In genomic region chr17:39151680-39152058, GRCh38 we compare ENCODE assay signal across 11 cellular contexts. TPM values are rescaled to one million over a fixed set of nuclear protein-coding genes. Genes with fewer than 3 reads are reported as not detected.
DNase-seq lines count a peak whose midpoint lies in the region; ATAC-seq and TF ChIP-seq lines count a peak whose summit lies in the region.
"Had no signal": no experiment of that assay in that cellular context is flagged by ENCODE, and none has a peak within 500 bp of the region (broad histone marks: within the 10 kb centered on the region; RNA-seq: fewer than 3 reads in every experiment).

No MANE protein-coding gene starts in this region.

- no peak overlapping the region for H2BK5ac ChIP-seq in mesendoderm (ENCODE audit: low read length)

- H3K9ac ChIP-seq in mesendoderm (ENCODE audit: low read length), result peak overlapping the region; percentile 49

- H3K9me3 ChIP-seq in heart right ventricle, result no peaks in the 10 kb centered on the region

- H3K23ac ChIP-seq in mesendoderm (ENCODE audit: low read length), result no peak overlapping the region

- H3K4me1 ChIP-seq in heart right ventricle, result peaks cover 3 to 40% (median 14%) of the 10 kb centered on the region in 9 donors
- peaks cover 2% of the 10 kb centered on the region for H3K4me1 ChIP-seq in mesendoderm (ENCODE audit: control insufficient read depth, low read depth, low read length)

- H3K79me1 ChIP-seq in mesendoderm (ENCODE audit: low read length), result no peaks in the 10 kb centered on the region

- H4K8ac ChIP-seq in mesendoderm (ENCODE audit: low read depth, low read length), result no peak overlapping the region

- H2AK5ac ChIP-seq in mesendoderm (ENCODE audit: low read length), result no peak overlapping the region

- H3K79me2 ChIP-seq in mesendoderm (ENCODE audit: control insufficient read depth, insufficient read depth, low read length), result no peaks in the 10 kb centered on the region

- H3K4me2 ChIP-seq in mesendoderm (ENCODE audit: low read length), result peak overlapping the region; percentile 67

- DNase-seq in heart right ventricle (peak in 1 of 2 donors; percentile 37), cardiac septum (ENCODE audit: low spot score) (no peak), mesendoderm (no peak), type B pancreatic cell (ENCODE audit: extremely low spot score, unreplicated experiment) (no peak), NCI-H510A (lab: John Stamatoyannopoulos, UW) (no peak), GM13976 (ENCODE audit: low spot score) (no peak), DMS153 treated with DMSO at 0.1 percent for 48 hours (lab: John Stamatoyannopoulos, UW; ENCODE audit: unreplicated experiment) (no peak)
- DNase-seq: NCI-H1694 had no signal

- H3K27ac Mint-ChIP-seq in brain, result peak overlapping the region in 3 of 5 experiments; percentile 92 to 96 (median 96)
- no peak overlapping the region for H3K27ac Mint-ChIP-seq in type B pancreatic cell

- H3K18ac ChIP-seq in mesendoderm (ENCODE audit: low read length), result no peak overlapping the region

- H3K27ac ChIP-seq in heart right ventricle, result peak overlapping the region; percentile 24 to 97 (median 82)
- H3K27ac ChIP-seq in mesendoderm (ENCODE audit: low read depth, low read length), result no peak overlapping the region

- H3K4ac ChIP-seq in mesendoderm (ENCODE audit: low read depth, low read length), result no peak overlapping the region

- intact Hi-C loops in heart right ventricle (cut with DNase I) (loop anchor here (1.0 to 10.0 kb wide), 13 partner anchors 54 to 281 kb away; partner anchors contain the start of genes LASP1 (in 4 of the 10) and FBXO47 (in 1 of the 10)), cardiac septum (cut with DNase I) (loop anchor here (1.0 to 10.0 kb wide), 6 partner anchors 95 to 417 kb away; partner anchors contain the start of genes CISD3 and FBXO47)

- H3K4me3 Mint-ChIP-seq in brain, result peak overlapping the region; percentile 94 to 99 (median 94)
- peak overlapping the region; percentile 98 for H3K4me3 Mint-ChIP-seq in type B pancreatic cell

- peak overlapping the region; percentile 71 for H3K56ac ChIP-seq in mesendoderm (ENCODE audit: low read length)

- no peak overlapping the region for H4K5ac ChIP-seq in mesendoderm (ENCODE audit: low read length)

- no peaks in the 10 kb centered on the region for H3K36me3 Mint-ChIP-seq in brain
- H3K36me3 Mint-ChIP-seq in type B pancreatic cell, result peaks cover 6% of the 10 kb centered on the region

- peaks cover 0 to 19% (median 2%) of the 10 kb centered on the region in 5 experiments for H3K9me3 Mint-ChIP-seq in brain
- no peaks in the 10 kb centered on the region for H3K9me3 Mint-ChIP-seq in type B pancreatic cell

- H3K4me1 Mint-ChIP-seq in brain (peaks cover 16% of the 10 kb centered on the region), type B pancreatic cell (ENCODE audit: unreplicated experiment) (peaks cover 13% of the 10 kb centered on the region)

- H3K36me3 ChIP-seq in heart right ventricle, result no peaks in the 10 kb centered on the region
- H3K36me3 ChIP-seq in mesendoderm (ENCODE audit: control insufficient read depth, insufficient read depth, low read length), result no peaks in the 10 kb centered on the region

- peak overlapping the region in 9 of 10 donors; percentile 51 to 94 (median 71) for H3K4me3 ChIP-seq in heart right ventricle
- peak overlapping the region; percentile 12 for H3K4me3 ChIP-seq in mesendoderm (ENCODE audit: low read length)

- 7 to 8% methylated on average over 16 to 20 of the region's 26 CpGs for WGBS in heart right ventricle, 2 donors
- WGBS in mesendoderm (ENCODE audit: extremely low coverage, insufficient coverage, low lambda C conversion rate), result no CpG with 5 or more reads among the region's 26 CpGs

- TF ChIP-seq CTCF in heart right ventricle (IDR thresholded peaks at IDR 0.05), result no peak
- TF ChIP-seq CTCF in brain (conservative IDR thresholded peaks at IDR 0.05), result no peak
- TF ChIP-seq CTCF in type B pancreatic cell (conservative IDR thresholded peaks at IDR 0.05), result no peak
- TF ChIP-seq CTCF in GM13976 (IDR thresholded peaks at IDR 0.05; ENCODE audit: borderline replicate concordance, control extremely low read depth, extremely low read depth, insufficient read depth, missing control alignments), result no peak

- in situ Hi-C loops in GM13976 (cut with MboI; ENCODE audit: low sequenced_read_pairs, unreplicated experiment), result loop anchor here (10.0 kb wide), 1 partner anchor 167 kb away; no protein-coding TSS in a partner anchor

- H3K27me3 ChIP-seq in heart right ventricle (peaks cover 0 to 37% (median 12%) of the 10 kb centered on the region in 7 donors), mesendoderm (ENCODE audit: insufficient read depth, low read length, poor library complexity) (peaks cover 6% of the 10 kb centered on the region)

- no peak overlapping the region for H2BK120ac ChIP-seq in mesendoderm (ENCODE audit: low read depth, low read length)

- peaks cover 43% of the 10 kb centered on the region for H3K27me3 Mint-ChIP-seq in brain
- H3K27me3 Mint-ChIP-seq in type B pancreatic cell, result peaks cover 58% of the 10 kb centered on the region

- no peak overlapping the region for H2BK15ac ChIP-seq in mesendoderm (replicated peaks; ENCODE audit: low read depth)

- no peak for ATAC-seq in heart right ventricle
- ATAC-seq: left colon had no signal

RNA-seq across cellular contexts. Expression of gene PLXDC1, which starts 0.2 kb away (rescaled TPM):
- total RNA-seq in heart right ventricle (10 to 100 TPM in 7 of 10 donors, 1 to 10 TPM in 3; 9.1 to 21.3 (median 11.2) TPM), cardiac septum (21.4 TPM), type B pancreatic cell (ENCODE audit: low replicate concordance) (1.7 and 5.0 TPM in 2 replicates)
- polyA plus RNA-seq in heart right ventricle (10 to 100 TPM in 1 of 2 donors, 1 to 10 TPM in 1; 7.3 to 20.0 TPM), brain (ENCODE audit: insufficient read depth, low read depth, low replicate concordance) (15.8 TPM)
- polyA plus RNA-seq in mesendoderm (2013, experiment 1 of 2), result 0.44 TPM
- 0.24 TPM for polyA plus RNA-seq in mesendoderm (2013, experiment 2 of 2)

RNA-seq across cellular contexts. Expression of gene ARL5C, which starts 14.3 kb away (rescaled TPM):
- total RNA-seq in heart right ventricle (not detected), cardiac septum (not detected), type B pancreatic cell (ENCODE audit: low replicate concordance) (not detected in 2 replicates)
- polyA plus RNA-seq in heart right ventricle (not detected), brain (ENCODE audit: insufficient read depth, low read depth, low replicate concordance) (not detected)
- not detected for polyA plus RNA-seq in mesendoderm (2013, experiment 1 of 2)
- not detected for polyA plus RNA-seq in mesendoderm (2013, experiment 2 of 2)
- total RNA-seq: H4 had no signal

RNA-seq across cellular contexts. Expression of gene CACNB1, which starts 45.8 kb away (rescaled TPM):
- total RNA-seq in heart right ventricle (1 to 10 TPM; 3.3 to 7.9 (median 4.6) TPM), cardiac septum (11.8 TPM), type B pancreatic cell (ENCODE audit: low replicate concordance) (1.8 and 9.5 TPM in 2 replicates)
- polyA plus RNA-seq in heart right ventricle (10 to 100 TPM in 1 of 2 donors, 1 to 10 TPM in 1; 6.8 to 11.5 TPM), brain (ENCODE audit: insufficient read depth, low read depth, low replicate concordance) (20.8 TPM)
- polyA plus RNA-seq in mesendoderm (2013, experiment 1 of 2), result 4.3 TPM
- 4.5 TPM for polyA plus RNA-seq in mesendoderm (2013, experiment 2 of 2)

RNA-seq across cellular contexts. Expression of gene RPL19, which starts 48.4 kb away (rescaled TPM):
- total RNA-seq in heart right ventricle (1,000 to 10,000 TPM in 3 of 10 donors, 100 to 1,000 TPM in 7; 907 to 1,150 (median 965) TPM), cardiac septum (753 TPM), type B pancreatic cell (ENCODE audit: low replicate concordance) (1,605 and 1,703 TPM in 2 replicates)
- polyA plus RNA-seq in heart right ventricle (1,000 to 10,000 TPM; 1,654 to 3,029 TPM), brain (ENCODE audit: insufficient read depth, low read depth, low replicate concordance) (2,935 TPM)
- 2,776 TPM for polyA plus RNA-seq in mesendoderm (2013, experiment 1 of 2)
- polyA plus RNA-seq in mesendoderm (2013, experiment 2 of 2), result 2,856 TPM
